ENCODE assay signal across 8 cellular contexts in genomic region chr3:141412936-141413354, GRCh38. TPM values are rescaled to one million over a fixed set of nuclear protein-coding genes. Genes with fewer than 3 reads are reported as not detected.
DNase-seq lines count a peak whose midpoint lies in the region; ATAC-seq and TF ChIP-seq lines count a peak whose summit lies in the region.

No MANE protein-coding gene starts in this region.

- TF ChIP-seq CTCF in OCI-LY1 (IDR thresholded peaks at IDR 0.05; ENCODE audit: low read length) = no peak

- H3K27me3 ChIP-seq in OCI-LY1 (ENCODE audit: insufficient read depth, low read length) (no peaks in the 10 kb centered on the region), duodenal mucosa (ENCODE audit: control insufficient read depth in 1 of 2, insufficient read depth in 2 of 2, low read length in 2 of 2) (no peaks in the 10 kb centered on the region), muscle layer of colon (ENCODE audit: control insufficient read depth in 1 of 2, insufficient read depth in 2 of 2, low read length in 2 of 2) (no peaks in the 10 kb centered on the region)

- H3K27ac ChIP-seq in OCI-LY1 (ENCODE audit: low read depth, low read length, poor library complexity, severe bottlenecking) = peak overlapping the region; percentile 76
- peak overlapping the region; percentile 63 for H3K27ac ChIP-seq in duodenal mucosa (ENCODE audit: low read depth, low read length)
- peak overlapping the region; percentile 83 for H3K27ac ChIP-seq in muscle layer of colon (ENCODE audit: low read depth, low read length)

- H3K9me3 ChIP-seq in OCI-LY1 (ENCODE audit: low read length) (no peaks in the 10 kb centered on the region), duodenal mucosa (ENCODE audit: control insufficient read depth in 1 of 2, low read length in 2 of 2) (no peaks in the 10 kb centered on the region), muscle layer of colon (ENCODE audit: low read length) (no peaks in the 10 kb centered on the region)

- no peaks in the 10 kb centered on the region for H3K9me2 ChIP-seq in OCI-LY1 (ENCODE audit: low read depth, low read length)

- no peak for ATAC-seq in HG03342 (IDR thresholded peaks at IDR 0.05; ENCODE audit: unreplicated experiment)

- H3K4me3 ChIP-seq in OCI-LY1 (ENCODE audit: low read depth, low read length, poor library complexity, severe bottlenecking) (peak overlapping the region; percentile 46), duodenal mucosa (ENCODE audit: low read depth in 1 of 2, low read length in 2 of 2) (peak overlapping the region; percentile 38 to 48), muscle layer of colon (ENCODE audit: low read depth in 1 of 2, low read length in 2 of 2) (peak overlapping the region; percentile 2 to 46)

- no peak overlapping the region for H2AFZ ChIP-seq in OCI-LY1 (ENCODE audit: low read length)

- H3K4me2 ChIP-seq in OCI-LY1 (ENCODE audit: low read length) = peak overlapping the region; percentile 69

- H4K20me1 ChIP-seq in OCI-LY1 (ENCODE audit: insufficient read depth, low read length) = no peaks in the 10 kb centered on the region

- H3K9ac ChIP-seq in OCI-LY1 (ENCODE audit: low read length) (peak overlapping the region; percentile 54; the same call in 1 of the 2 replicates), duodenal mucosa (ENCODE audit: low read depth in 1 of 2, low read length in 2 of 2) (peak overlapping the region; percentile 39 to 53), muscle layer of colon (ENCODE audit: low read length) (peak overlapping the region; percentile 41)

- DNase-seq in Ammon's horn (ENCODE audit: low spot score) = peak; percentile 94
- peak; percentile 90 for DNase-seq in ureter (ENCODE audit: low spot score)
- no peak for DNase-seq in SW 1271 (lab: John Stamatoyannopoulos, UW)
- DNase-seq in A172 (ENCODE audit: low spot score) = no peak

- H3K79me2 ChIP-seq in OCI-LY1 (ENCODE audit: insufficient read depth, low read length) = no peaks in the 10 kb centered on the region

- H3K4me1 ChIP-seq in OCI-LY1 (ENCODE audit: insufficient read depth, low read length, severe bottlenecking) (peaks cover 44% of the 10 kb centered on the region), duodenal mucosa (ENCODE audit: control insufficient read depth in 1 of 2, insufficient read depth in 2 of 2, low read length in 2 of 2) (peaks cover 50 to 54% of the 10 kb centered on the region in 2 donors), muscle layer of colon (ENCODE audit: insufficient read depth, low read length) (peaks cover 81% of the 10 kb centered on the region)

- H3K36me3 ChIP-seq in OCI-LY1 (ENCODE audit: insufficient read depth, low read length) = peaks cover 41% of the 10 kb centered on the region
- H3K36me3 ChIP-seq in duodenal mucosa (ENCODE audit: control insufficient read depth in 1 of 2, insufficient read depth in 2 of 2, low read length in 2 of 2) = peaks cover 15 to 48% of the 10 kb centered on the region in 2 donors
- peaks cover 19% of the 10 kb centered on the region for H3K36me3 ChIP-seq in muscle layer of colon (ENCODE audit: insufficient read depth, low read length)

- H3F3A ChIP-seq in OCI-LY1 (ENCODE audit: insufficient read depth, low read length) = no peaks in the 10 kb centered on the region

RNA-seq across cellular contexts. Expression of gene ZBTB38, which starts 44.6 kb away (rescaled TPM):
- total RNA-seq in ureter = 121 TPM
- total RNA-seq in A172 (2014; rRNA removed; shearing (Covaris generic)) = 81.2 and 94.1 TPM in 2 replicates

Comparison
In these comparisons a context has a peak if more than half of its experiments do, and no peak if none do; other contexts are left out.
1. DNase-seq: peak in Ammon's horn (single experiment) and ureter (single experiment); none in SW 1271 (0 of 2) and A172 (single experiment).
2. Peak in every context shown above with its lines, with median percentiles within 50 percentile points of each other: H3K27ac ChIP-seq, H3K4me3 ChIP-seq and H3K9ac ChIP-seq.